ENCODE assay signal across 8 cellular contexts in genomic region chr18:63131106-63131943, GRCh38.
DNase-seq lines count a peak whose midpoint lies in the region; ATAC-seq, FAIRE-seq and TF ChIP-seq lines count a peak whose summit lies in the region.

No MANE protein-coding gene starts in this region.

- peaks cover 0 to 3% (median 0%) of the 10 kb centered on the region in 5 experiments for H3K9me3 Mint-ChIP-seq in brain

- H3K9me3 ChIP-seq in kidney (ENCODE audit: control insufficient read depth in 1 of 2, low read length in 2 of 2) = no peaks in the 10 kb centered on the region

- peaks cover 5 to 16% of the 10 kb centered on the region in 2 donors for H3K4me1 ChIP-seq in kidney (ENCODE audit: control insufficient read depth in 1 of 2, insufficient read depth in 1 of 2, low read depth in 1 of 2, low read length in 2 of 2)

- H3K4me3 Mint-ChIP-seq in brain = peak overlapping the region in 1 of 5 experiments; percentile 29

- H3K4me1 Mint-ChIP-seq in brain = peaks cover 28% of the 10 kb centered on the region

- peak overlapping the region in 4 of 5 experiments; percentile 30 to 84 (median 64) for H3K27ac Mint-ChIP-seq in brain

- TF ChIP-seq CTCF in brain (conservative IDR thresholded peaks at IDR 0.05) = peak; percentile 73 to 77
- TF ChIP-seq CTCF in kidney (IDR thresholded peaks at IDR 0.05; ENCODE audit: borderline replicate concordance, extremely low read depth, insufficient read depth) = peak; percentile 51

- peaks cover 0 to 2% of the 10 kb centered on the region in 2 donors for H3K36me3 ChIP-seq in kidney (ENCODE audit: control insufficient read depth in 1 of 2, insufficient read depth in 2 of 2, low read length in 2 of 2)

- H3K36me3 Mint-ChIP-seq in brain = peaks cover 11% of the 10 kb centered on the region

- ATAC-seq in GM18861 (IDR thresholded peaks at IDR 0.05; ENCODE audit: unreplicated experiment) = no peak

- DNase-seq in NOMO-1 (lab: John Stamatoyannopoulos, UW; ENCODE audit: unreplicated experiment in 2 of 2) (peak; percentile 9 to 34), NOMO-1 treated with dmso at 0.1 percent for 144 hours (lab: John Stamatoyannopoulos, UW; ENCODE audit: unreplicated experiment) (no peak), T-helper 22 cell (ENCODE audit: low read depth) (peak; percentile 19), kidney (no peak)
- DNase-seq in Jurkat, Clone E6-1 (ENCODE audit: low read depth, low spot score) = peak; percentile 44
- peak; percentile 75 for DNase-seq in stimulated activated CD4-positive, alpha-beta T cell treated with anti-CD3 and anti-CD28 coated beads, Interleukin-4, amount 100 ng/mL, for 24 hours

- intact Hi-C loops in kidney (cut with DNase I) = no loop called here

- H3K9ac ChIP-seq in kidney (ENCODE audit: low read length in 2 of 2) = peak overlapping the region in 1 of 2 donors; percentile 28

- FAIRE-seq in kidney (lab: Jason Lieb, UNC) = no peak

- H3K27ac ChIP-seq in kidney (ENCODE audit: low read depth in 2 of 2, low read length in 2 of 2) = peak overlapping the region in 1 of 2 donors; percentile 41

- H3K27me3 Mint-ChIP-seq in brain = peaks cover 4% of the 10 kb centered on the region

- no peak overlapping the region for H3K4me3 ChIP-seq in Jurkat, Clone E6-1 (ENCODE audit: low read length)
- no peak overlapping the region for H3K4me3 ChIP-seq in kidney (ENCODE audit: low read length in 2 of 2)

Comparison
In these comparisons a context has a peak if more than half of its experiments do, and no peak if none do; other contexts are left out.
1. DNase-seq: peak in NOMO-1 (2 of 2), Jurkat, Clone E6-1 (single experiment), T-helper 22 cell (single experiment) and stimulated activated CD4-positive, alpha-beta T cell treated with anti-CD3 and anti-CD28 coated beads, Interleukin-4, amount 100 ng/mL, for 24 hours (single experiment); none in NOMO-1 treated with dmso at 0.1 percent for 144 hours (single experiment) and kidney (single experiment).